In genomic region chr4:145609494-145610427, GRCh38 we compare ENCODE assay signal across 8 cellular contexts. TPM values are rescaled to one million over a fixed set of nuclear protein-coding genes. Genes with fewer than 3 reads are reported as not detected.
DNase-seq lines count a peak whose midpoint lies in the region; ATAC-seq lines count a peak whose summit lies in the region.

No MANE protein-coding gene starts in this region.

- peak; percentile 61 for ATAC-seq in HG02623 (IDR thresholded peaks at IDR 0.05; ENCODE audit: unreplicated experiment)

- peak; percentile 76 for DNase-seq in NCI-H82 (lab: John Stamatoyannopoulos, UW)
- no peak for DNase-seq in NCI-H82 treated with DMSO at 0.1 percent for 48 hours (lab: John Stamatoyannopoulos, UW; ENCODE audit: unreplicated experiment)
- DNase-seq in NCI-H2171 (lab: John Stamatoyannopoulos, UW) = peak; percentile 2
- DNase-seq in activated CD4-positive, alpha-beta T cell treated with anti-CD3 and anti-CD28 coated beads, Interleukin-2, amount 50 U/mL, for 1 hour = peak; percentile 56
- DNase-seq in dermis microvascular lymphatic vessel endothelial cell (ENCODE audit: low read depth in 2 of 2) = peak; percentile 86 to 94
- DNase-seq in lung microvascular endothelial cell (ENCODE audit: low read depth in 2 of 2) = peak; percentile 78 to 94
- DNase-seq in stimulated activated CD8-positive, alpha-beta memory T cell treated with anti-CD3 and anti-CD28 coated beads, Interleukin-7, amount 100 ng/mL, for 24 hours (ENCODE audit: low read depth) = peak; percentile 44

RNA-seq across cellular contexts. Expression of gene MMAA, which starts 9.4 kb away (rescaled TPM):
- total RNA-seq in dermis microvascular lymphatic vessel endothelial cell (1.5 and 1.8 TPM in 2 replicates), lung microvascular endothelial cell (1.1 and 1.8 TPM in 2 replicates)
